ENCODE assay signal across 18 cellular contexts in the genomic region with DNA sequence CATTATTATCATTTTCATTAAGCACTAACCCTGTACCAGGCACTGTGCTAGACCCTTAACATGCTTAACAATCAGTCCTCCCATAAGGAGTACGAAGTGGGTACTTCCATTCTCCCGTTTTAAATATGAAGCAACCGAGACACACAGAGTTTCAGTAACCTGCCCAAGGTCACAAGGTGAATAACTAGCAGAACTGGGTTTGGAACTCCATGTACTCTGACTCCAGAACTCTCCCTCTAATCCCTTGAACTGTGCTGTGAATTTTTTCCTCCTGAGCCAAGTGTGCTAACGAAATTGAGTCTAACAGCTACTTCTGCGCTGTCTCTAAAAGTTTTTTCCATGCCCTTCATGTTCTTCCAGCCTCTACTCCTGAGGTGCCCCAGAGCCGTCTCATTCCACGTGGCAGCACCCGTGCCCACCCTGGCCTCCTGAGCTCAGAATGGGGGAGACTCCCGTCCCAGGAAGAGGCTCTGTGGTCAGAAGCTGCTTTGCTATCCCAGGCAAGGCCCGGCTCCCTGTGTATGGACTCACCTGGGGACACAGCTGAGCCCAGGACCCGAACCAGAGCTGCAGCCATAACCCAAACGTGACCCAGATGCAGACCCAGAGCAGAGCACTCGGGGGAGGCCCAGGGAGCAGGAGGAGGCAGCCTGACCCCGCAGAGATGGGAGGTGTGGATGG. TPM values are rescaled to one million over a fixed set of nuclear protein-coding genes. Genes with fewer than 3 reads are reported as not detected.
"Had no signal": no experiment of that assay in that cellular context is flagged by ENCODE, and none has a peak within 500 bp of the region (broad histone marks: within the 10 kb centered on the region; RNA-seq: fewer than 3 reads in every experiment).

No MANE protein-coding gene starts in this region.

- H3K27me3 ChIP-seq: right lobe of liver, uterus had no signal

- H3K36me3 Mint-ChIP-seq: activated naive CD4-positive, alpha-beta T cell treated with anti-CD3 and anti-CD28 coated beads, Interleukin-2, amount 50 U/mL, for 24 hours had no signal

- H3K9me3 ChIP-seq: body of pancreas, right lobe of liver, uterus had no signal

- H3K36me3 ChIP-seq: right lobe of liver, stomach, uterus had no signal

- H3K27ac ChIP-seq: body of pancreas, coronary artery, right lobe of liver, stomach, uterus had no signal

- H3K4me1 Mint-ChIP-seq: activated naive CD4-positive, alpha-beta T cell treated with anti-CD3 and anti-CD28 coated beads, Interleukin-2, amount 50 U/mL, for 24 hours had no signal

- H3K9me3 Mint-ChIP-seq: activated CD8-positive, alpha-beta T cell treated with anti-CD3 and anti-CD28 coated beads for 36 hours; activated naive CD4-positive, alpha-beta T cell treated with anti-CD3 and anti-CD28 coated beads, Interleukin-2, amount 50 U/mL, for 24 hours had no signal

- H3K4me3 ChIP-seq: body of pancreas, coronary artery, right lobe of liver, stomach, uterus had no signal

- ATAC-seq: activated CD8-positive, alpha-beta T cell treated with anti-CD3 and anti-CD28 coated beads for 36 hours; body of pancreas had no signal

- DNase-seq: activated CD8-positive, alpha-beta T cell treated with anti-CD3 and anti-CD28 coated beads for 36 hours; activated effector memory CD4-positive, alpha-beta T cell treated with Interleukin-2 at 50 U/mL for 16 hours; central memory CD4-positive, alpha-beta T cell; effector CD8-positive, alpha-beta T cell; hippocampal formation; kidney glomerular epithelial cell; right lobe of liver; stimulated activated CD4-positive, alpha-beta T cell treated with anti-CD3 and anti-CD28 coated beads, Interleukin-12 subunit alpha, Interleukin-12 subunit beta, amount 100 ng/mL, for 4 hours; stimulated activated CD4-positive, alpha-beta T cell treated with anti-CD3 and anti-CD28 coated beads, Interleukin-2, amount 100 ng/mL, for 48 hours; stimulated activated CD8-positive, alpha-beta memory T cell treated with anti-CD3 and anti-CD28 coated beads, Interleukin-4, amount 100 ng/mL, for 48 hours; stomach; uterus had no signal

- H3K4me1 ChIP-seq: body of pancreas, right lobe of liver, stomach, uterus had no signal

- H3K4me3 Mint-ChIP-seq: activated CD8-positive, alpha-beta T cell treated with anti-CD3 and anti-CD28 coated beads for 36 hours; activated naive CD4-positive, alpha-beta T cell treated with anti-CD3 and anti-CD28 coated beads, Interleukin-2, amount 50 U/mL, for 24 hours had no signal

- H3K27ac Mint-ChIP-seq: activated CD8-positive, alpha-beta T cell treated with anti-CD3 and anti-CD28 coated beads for 36 hours; activated naive CD4-positive, alpha-beta T cell treated with anti-CD3 and anti-CD28 coated beads, Interleukin-2, amount 50 U/mL, for 24 hours had no signal

RNA-seq across cellular contexts. Expression of a gene that starts 8.6 kb away (rescaled TPM):
- total RNA-seq: activated CD8-positive, alpha-beta T cell treated with anti-CD3 and anti-CD28 coated beads for 36 hours; epithelial cell of proximal tubule; glomerular endothelial cell; myocyte had no signal
